24 cellular contexts compared by ENCODE assay signal in the genomic region with DNA sequence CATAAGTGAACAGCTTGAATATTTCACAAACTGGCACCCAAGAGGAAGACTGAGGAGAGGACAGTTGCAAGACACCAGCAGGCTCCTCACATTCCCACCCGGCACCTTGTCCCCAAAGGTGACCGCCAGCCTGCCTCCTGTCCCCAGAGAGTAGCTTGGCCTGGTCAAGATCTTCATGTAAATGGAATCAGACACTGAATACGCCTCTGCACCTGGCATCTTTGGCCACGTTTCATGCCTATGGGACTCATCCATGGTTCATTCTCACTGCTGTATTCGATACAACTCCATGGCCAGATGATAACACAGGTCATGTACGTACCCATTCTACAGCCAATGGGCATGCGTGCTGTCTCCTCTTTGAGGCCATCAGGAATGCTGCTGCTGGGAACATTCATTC.
A peak's percentile ranks its signal among the peaks of the same experiment; 100 is the strongest.
DNase-seq lines count a peak whose midpoint lies in the region; ATAC-seq and TF ChIP-seq lines count a peak whose summit lies in the region.
"Had no signal": no experiment of that assay in that cellular context is flagged by ENCODE, and none has a peak within 500 bp of the region (broad histone marks: within the 10 kb centered on the region; RNA-seq: fewer than 3 reads in every experiment).

No MANE protein-coding gene starts in this region.

- intact Hi-C loops in vagina (cut with DNase I) = no loop called here

- H3K27ac Mint-ChIP-seq in activated T-cell treated with anti-CD3 and anti-CD28 coated beads, Interleukin-2, amount 50 U/mL, for 24 hours = peak overlapping the region; percentile 33
- H3K27ac Mint-ChIP-seq in T-helper 2 cell treated with Interferon-gamma antibody and Interleukin-4, amounts not matched to agents 5 μg/mL and 100 μg/mL, for 36 hours = no peak overlapping the region
- H3K27ac Mint-ChIP-seq: CD4-positive, alpha-beta T cell had no signal

- H3K4me1 Mint-ChIP-seq in activated T-cell treated with anti-CD3 and anti-CD28 coated beads, Interleukin-2, amount 50 U/mL, for 24 hours (ENCODE audit: low read depth) = peaks cover 39% of the 10 kb centered on the region
- H3K4me1 Mint-ChIP-seq in activated T-cell treated with anti-CD3 and anti-CD28 coated beads, Interleukin-2, amount 50 U/mL, for 4 hours (ENCODE audit: low read depth) = peaks cover 12% of the 10 kb centered on the region
- no peaks in the 10 kb centered on the region for H3K4me1 Mint-ChIP-seq in T-helper 2 cell treated with Interferon-gamma antibody and Interleukin-4, amounts not matched to agents 5 μg/mL and 100 μg/mL, for 36 hours (ENCODE audit: low read depth)

- no peak for TF ChIP-seq CTCF in osteoblast (IDR thresholded peaks at IDR 0.05; ENCODE audit: extremely low read depth, low read depth, low read length)
- no peak for TF ChIP-seq CTCF in vagina (IDR thresholded peaks at IDR 0.05)

- H2AFZ ChIP-seq in osteoblast (ENCODE audit: low read length) = no peak overlapping the region

- H3K27ac ChIP-seq in duodenal mucosa (ENCODE audit: low read depth, low read length) = peak overlapping the region; percentile 68
- H3K27ac ChIP-seq in osteoblast (ENCODE audit: low read depth, low read length) = no peak overlapping the region
- H3K27ac ChIP-seq in vagina = peak overlapping the region; percentile 42
- H3K27ac ChIP-seq: gastrocnemius medialis had no signal

- H3K36me3 ChIP-seq in duodenal mucosa (ENCODE audit: control insufficient read depth in 1 of 2, insufficient read depth in 2 of 2, low read length in 2 of 2) = no peaks in the 10 kb centered on the region
- no peaks in the 10 kb centered on the region for H3K36me3 ChIP-seq in osteoblast (ENCODE audit: insufficient read depth, low read length)
- no peaks in the 10 kb centered on the region for H3K36me3 ChIP-seq in vagina
- H3K36me3 ChIP-seq: gastrocnemius medialis had no signal

- H3K4me3 Mint-ChIP-seq in activated T-cell treated with anti-CD3 and anti-CD28 coated beads, Interleukin-2, amount 50 U/mL, for 24 hours = no peak overlapping the region
- no peak overlapping the region for H3K4me3 Mint-ChIP-seq in activated T-cell treated with anti-CD3 and anti-CD28 coated beads, Interleukin-2, amount 50 U/mL, for 4 hours
- H3K4me3 Mint-ChIP-seq in T-helper 2 cell treated with Interferon-gamma antibody and Interleukin-4, amounts not matched to agents 5 μg/mL and 100 μg/mL, for 36 hours = no peak overlapping the region
- H3K4me3 Mint-ChIP-seq: CD4-positive, alpha-beta T cell; naive B cell had no signal

- H3K9ac ChIP-seq in duodenal mucosa (ENCODE audit: low read depth in 1 of 2, low read length in 2 of 2) = peak overlapping the region; percentile 49 to 76

- DNase-seq in activated T-cell treated with anti-CD3 and anti-CD28 coated beads, Interleukin-2, amount 50 U/mL, for 24 hours = no peak
- no peak for DNase-seq in activated T-cell treated with anti-CD3 and anti-CD28 coated beads, Interleukin-2, amount 50 U/mL, for 4 hours
- DNase-seq in osteoblast (ENCODE audit: insufficient read length, low spot score, missing footprints) (peak; percentile 58), vagina (ENCODE audit: extremely low spot score in 2 of 2) (no peak), NCI-H146 treated with DMSO at 0.1 percent for 48 hours (lab: John Stamatoyannopoulos, UW; ENCODE audit: unreplicated experiment) (no peak)
- no peak for DNase-seq in T-helper 2 cell treated with Interferon-gamma antibody and Interleukin-4, amounts not matched to agents 5 μg/mL and 100 μg/mL, for 36 hours (ENCODE audit: low spot score)
- no peak for DNase-seq in activated naive CD4-positive, alpha-beta T cell (lab: John Stamatoyannopoulos, UW)
- DNase-seq: 8988T; activated CD4-positive, alpha-beta T cell treated with anti-CD3 and anti-CD28 coated beads for 4 hours; activated T-cell treated with anti-CD3 and anti-CD28 coated beads, Interleukin-2, amount 50 U/mL, for 1 hour; CD4-positive, alpha-beta T cell; gastrocnemius medialis; hippocampal formation; Karpas-422; mesendoderm; naive B cell; NCI-H1436; NCI-H2107; NCI-H748 treated with DMSO at 0.1 percent for 48 hours; nucleus accumbens; Right ventricle myocardium superior; stimulated activated CD4-positive, alpha-beta T cell treated with anti-CD3 and anti-CD28 coated beads, Interleukin-1b, Interleukin-23, amount 100 ng/mL, for 48 hours had no signal

- H3K36me3 Mint-ChIP-seq in activated T-cell treated with anti-CD3 and anti-CD28 coated beads, Interleukin-2, amount 50 U/mL, for 24 hours (ENCODE audit: low read depth) = peaks cover 17% of the 10 kb centered on the region
- no peaks in the 10 kb centered on the region for H3K36me3 Mint-ChIP-seq in activated T-cell treated with anti-CD3 and anti-CD28 coated beads, Interleukin-2, amount 50 U/mL, for 4 hours (ENCODE audit: insufficient read depth)
- H3K36me3 Mint-ChIP-seq in T-helper 2 cell treated with Interferon-gamma antibody and Interleukin-4, amounts not matched to agents 5 μg/mL and 100 μg/mL, for 36 hours (ENCODE audit: low read depth) = no peaks in the 10 kb centered on the region

- H3K9me3 Mint-ChIP-seq in activated T-cell treated with anti-CD3 and anti-CD28 coated beads, Interleukin-2, amount 50 U/mL, for 24 hours = no peaks in the 10 kb centered on the region
- H3K9me3 Mint-ChIP-seq in activated T-cell treated with anti-CD3 and anti-CD28 coated beads, Interleukin-2, amount 50 U/mL, for 4 hours = no peaks in the 10 kb centered on the region
- no peaks in the 10 kb centered on the region for H3K9me3 Mint-ChIP-seq in T-helper 2 cell treated with Interferon-gamma antibody and Interleukin-4, amounts not matched to agents 5 μg/mL and 100 μg/mL, for 36 hours
- H3K9me3 Mint-ChIP-seq: CD4-positive, alpha-beta T cell; naive B cell had no signal

- H3K4me3 ChIP-seq in duodenal mucosa (ENCODE audit: low read depth in 1 of 2, low read length in 2 of 2) (peak overlapping the region in 1 of 2 donors; percentile 57), osteoblast (ENCODE audit: insufficient read depth, low read length) (no peak overlapping the region), vagina (no peak overlapping the region)
- H3K4me3 ChIP-seq: gastrocnemius medialis, smooth muscle cell had no signal

- H3K79me2 ChIP-seq in osteoblast (ENCODE audit: insufficient read depth, low read length) = no peaks in the 10 kb centered on the region

- H3K27me3 ChIP-seq in duodenal mucosa (ENCODE audit: control insufficient read depth in 1 of 2, insufficient read depth in 2 of 2, low read length in 2 of 2) (no peaks in the 10 kb centered on the region), osteoblast (ENCODE audit: insufficient read depth, low read length) (no peaks in the 10 kb centered on the region), vagina (no peaks in the 10 kb centered on the region)
- H3K27me3 ChIP-seq: gastrocnemius medialis had no signal

- no peak for ATAC-seq in activated T-cell treated with anti-CD3 and anti-CD28 coated beads, Interleukin-2, amount 50 U/mL, for 4 hours
- ATAC-seq: gastrocnemius medialis had no signal

- no peaks in the 10 kb centered on the region for H3K9me3 ChIP-seq in duodenal mucosa (ENCODE audit: control insufficient read depth in 1 of 2, low read length in 2 of 2)
- H3K9me3 ChIP-seq in osteoblast (ENCODE audit: low read depth, low read length) = no peaks in the 10 kb centered on the region
- H3K9me3 ChIP-seq in vagina = no peaks in the 10 kb centered on the region
- H3K9me3 ChIP-seq: gastrocnemius medialis had no signal

- TF ChIP-seq POLR2A in vagina (IDR thresholded peaks at IDR 0.05) = no peak

- H3K4me1 ChIP-seq in duodenal mucosa (ENCODE audit: control insufficient read depth in 1 of 2, insufficient read depth in 2 of 2, low read length in 2 of 2) (peaks cover 70 to 77% of the 10 kb centered on the region in 2 donors), osteoblast (ENCODE audit: insufficient read depth, low read length) (peaks cover 17% of the 10 kb centered on the region), vagina (peaks cover 56% of the 10 kb centered on the region)

- no peaks in the 10 kb centered on the region for H3K27me3 Mint-ChIP-seq in activated T-cell treated with anti-CD3 and anti-CD28 coated beads, Interleukin-2, amount 50 U/mL, for 24 hours
- no peaks in the 10 kb centered on the region for H3K27me3 Mint-ChIP-seq in activated T-cell treated with anti-CD3 and anti-CD28 coated beads, Interleukin-2, amount 50 U/mL, for 4 hours (ENCODE audit: low read depth)
- no peaks in the 10 kb centered on the region for H3K27me3 Mint-ChIP-seq in T-helper 2 cell treated with Interferon-gamma antibody and Interleukin-4, amounts not matched to agents 5 μg/mL and 100 μg/mL, for 36 hours (ENCODE audit: low read depth)
- H3K27me3 Mint-ChIP-seq: CD4-positive, alpha-beta T cell; naive B cell had no signal

- H4K20me1 ChIP-seq in osteoblast (ENCODE audit: insufficient read depth, low read length) = peaks cover 39% of the 10 kb centered on the region

- no peak overlapping the region for H3K4me2 ChIP-seq in osteoblast (ENCODE audit: insufficient read depth, low read length)
- H3K4me2 ChIP-seq: smooth muscle cell had no signal
